1 cellular context compared by ENCODE assay signal in genomic region chr7:6637544-6638229, GRCh38.
TF ChIP-seq lines count a peak whose summit lies in the region.

No MANE protein-coding gene starts in this region.

TF ChIP-seq in HepG2, 621 proteins besides CTCF, POLR2A, EP300 and RAD21 (continued from another document):
- TF ChIP-seq MLX (CRISPR knock-in tag; IDR thresholded peaks at IDR 0.05): no peak
- no peak for TF ChIP-seq WIZ (CRISPR knock-in tag; IDR thresholded peaks at IDR 0.05)
- peak; percentile 42 for TF ChIP-seq KDM2A (CRISPR knock-in tag; IDR thresholded peaks at IDR 0.05; ENCODE audit: borderline replicate concordance, low read depth)
- no peak for TF ChIP-seq CCAR2 (optimal IDR thresholded peaks at IDR 0.05; ENCODE audit: low read depth, low read length)
- no peak for TF ChIP-seq NR3C1 (CRISPR knock-in tag; IDR thresholded peaks at IDR 0.05)
- TF ChIP-seq PHF8 (CRISPR knock-in tag; IDR thresholded peaks at IDR 0.05): no peak
- TF ChIP-seq KAT8 (CRISPR knock-in tag; IDR thresholded peaks at IDR 0.05): peak; percentile 57; the same call in 1 of the 2 replicates
- TF ChIP-seq ZNF772 (CRISPR knock-in tag; IDR thresholded peaks at IDR 0.05): peak; percentile 22; the same call in 1 of the 2 replicates
- peak; percentile 60 for TF ChIP-seq TAF15 (IDR thresholded peaks at IDR 0.05; ENCODE audit: low read depth, low read length, poor library complexity, severe bottlenecking)
- TF ChIP-seq ATM (IDR thresholded peaks at IDR 0.05; ENCODE audit: borderline replicate concordance): no peak
- no peak for TF ChIP-seq CEBPB (IDR thresholded peaks at IDR 0.05; ENCODE audit: borderline replicate concordance, low read depth, low read length)
- TF ChIP-seq, protein P1, sequence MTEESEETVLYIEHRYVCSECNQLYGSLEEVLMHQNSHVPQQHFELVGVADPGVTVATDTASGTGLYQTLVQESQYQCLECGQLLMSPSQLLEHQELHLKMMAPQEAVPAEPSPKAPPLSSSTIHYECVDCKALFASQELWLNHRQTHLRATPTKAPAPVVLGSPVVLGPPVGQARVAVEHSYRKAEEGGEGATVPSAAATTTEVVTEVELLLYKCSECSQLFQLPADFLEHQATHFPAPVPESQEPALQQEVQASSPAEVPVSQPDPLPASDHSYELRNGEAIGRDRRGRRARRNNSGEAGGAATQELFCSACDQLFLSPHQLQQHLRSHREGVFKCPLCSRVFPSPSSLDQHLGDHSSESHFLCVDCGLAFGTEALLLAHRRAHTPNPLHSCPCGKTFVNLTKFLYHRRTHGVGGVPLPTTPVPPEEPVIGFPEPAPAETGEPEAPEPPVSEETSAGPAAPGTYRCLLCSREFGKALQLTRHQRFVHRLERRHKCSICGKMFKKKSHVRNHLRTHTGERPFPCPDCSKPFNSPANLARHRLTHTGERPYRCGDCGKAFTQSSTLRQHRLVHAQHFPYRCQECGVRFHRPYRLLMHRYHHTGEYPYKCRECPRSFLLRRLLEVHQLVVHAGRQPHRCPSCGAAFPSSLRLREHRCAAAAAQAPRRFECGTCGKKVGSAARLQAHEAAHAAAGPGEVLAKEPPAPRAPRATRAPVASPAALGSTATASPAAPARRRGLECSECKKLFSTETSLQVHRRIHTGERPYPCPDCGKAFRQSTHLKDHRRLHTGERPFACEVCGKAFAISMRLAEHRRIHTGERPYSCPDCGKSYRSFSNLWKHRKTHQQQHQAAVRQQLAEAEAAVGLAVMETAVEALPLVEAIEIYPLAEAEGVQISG (CRISPR knock-in tag; IDR thresholded peaks at IDR 0.05): peak; percentile 68
- TF ChIP-seq AHR (CRISPR knock-in tag; IDR thresholded peaks at IDR 0.05): no peak
- peak; percentile 75 for TF ChIP-seq XRCC5 (optimal IDR thresholded peaks at IDR 0.05; ENCODE audit: low read length)
- TF ChIP-seq RBFOX2 (IDR thresholded peaks at IDR 0.05; ENCODE audit: low read depth, low read length): 0 out of 2 replicates have a peak, but pooled peaks have one; percentile 18
- no peak for TF ChIP-seq ZBTB25 (CRISPR knock-in tag; IDR thresholded peaks at IDR 0.05)
- no peak for TF ChIP-seq ZNF576 (CRISPR knock-in tag; IDR thresholded peaks at IDR 0.05)
